Comparison of ENCODE assay signal across 19 cellular contexts in the genomic region with DNA sequence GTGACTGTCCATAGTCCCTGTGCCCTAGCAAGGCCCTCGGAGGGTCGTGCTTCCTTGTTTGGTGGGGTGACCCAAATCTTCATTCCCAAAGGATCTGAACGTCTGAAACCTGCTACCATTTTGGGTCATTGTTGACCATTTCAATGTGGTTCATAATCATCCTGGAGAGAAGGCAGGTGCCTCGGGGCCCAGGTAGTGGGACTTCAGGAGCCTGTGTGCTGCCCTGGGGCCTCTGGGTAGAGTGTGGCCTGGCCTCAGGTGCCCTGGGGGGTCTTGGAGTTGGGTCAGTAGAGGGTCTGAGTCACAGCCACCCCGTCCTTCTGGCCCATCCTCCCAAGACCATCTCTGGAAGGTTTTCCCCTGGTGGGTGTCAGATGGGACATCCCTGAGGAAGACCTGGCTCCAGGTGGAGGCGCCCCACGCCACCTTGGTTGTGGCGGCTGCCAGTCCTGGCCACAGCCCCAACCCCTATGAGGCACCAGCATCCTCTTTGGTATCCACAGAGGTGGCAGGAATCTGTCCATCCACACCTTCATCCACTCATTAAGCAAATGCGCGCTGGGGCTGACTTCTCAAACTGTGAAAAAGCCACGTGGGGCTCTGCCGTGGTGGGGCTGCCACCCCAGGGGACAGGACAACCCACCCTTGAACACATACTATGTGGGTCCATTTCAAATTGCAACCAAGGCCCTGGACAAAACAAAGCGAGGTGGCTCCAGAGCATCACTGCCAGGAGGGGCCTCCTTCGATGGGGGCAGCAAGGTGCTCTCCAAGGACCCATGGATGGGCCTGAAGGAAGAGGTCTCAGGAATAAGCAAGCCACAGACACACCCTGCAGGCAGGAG. TPM values are rescaled to one million over a fixed set of nuclear protein-coding genes. Genes with fewer than 3 reads are reported as not detected.
"Had no signal": no experiment of that assay in that cellular context is flagged by ENCODE, and none has a peak within 500 bp of the region (broad histone marks: within the 10 kb centered on the region; RNA-seq: fewer than 3 reads in every experiment).

No MANE protein-coding gene starts in this region.

- H3K4me1 ChIP-seq: colonic mucosa, gastrocnemius medialis had no signal

- H3K4me3 Mint-ChIP-seq: activated CD4-positive, alpha-beta T cell treated with anti-CD3 and anti-CD28 coated beads, Interleukin-2, amount 10 ng/mL, durations not matched to agents 24 days and 14 days; activated CD8-positive, alpha-beta T cell treated with anti-CD3 and anti-CD28 coated beads for 36 hours; brain; nephron; stimulated activated naive CD8-positive, alpha-beta T cell treated with anti-CD3 and anti-CD28 coated beads, Interleukin-15, Interleukin-2, amounts not matched to agents 100 ng/mL and 50 ng/mL, for 24 hours had no signal

- H3K27ac ChIP-seq: colonic mucosa, gastrocnemius medialis, heart left ventricle had no signal

- H3K36me3 ChIP-seq: colonic mucosa, gastrocnemius medialis, heart left ventricle had no signal

- H3K27ac Mint-ChIP-seq: activated CD4-positive, alpha-beta T cell treated with anti-CD3 and anti-CD28 coated beads, Interleukin-2, amount 10 ng/mL, durations not matched to agents 24 days and 14 days; activated CD8-positive, alpha-beta T cell treated with anti-CD3 and anti-CD28 coated beads for 36 hours; brain; nephron; progenitor cell of endocrine pancreas; stimulated activated naive CD8-positive, alpha-beta T cell treated with anti-CD3 and anti-CD28 coated beads, Interleukin-15, Interleukin-2, amounts not matched to agents 100 ng/mL and 50 ng/mL, for 24 hours had no signal

- DNase-seq: activated CD4-positive, alpha-beta T cell treated with anti-CD3 and anti-CD28 coated beads, Interleukin-2, amount 10 ng/mL, durations not matched to agents 24 days and 14 days; activated CD4-positive, CD25-positive, alpha-beta regulatory T cell; activated CD8-positive, alpha-beta T cell treated with anti-CD3 and anti-CD28 coated beads for 36 hours; activated gamma-delta T cell treated with Interleukin-2 at 50 U/mL for 16 hours; activated T-cell treated with anti-CD3 and anti-CD28 coated beads, Interleukin-2, amount 50 U/mL, for 48 hours; central memory CD4-positive, alpha-beta T cell; colonic mucosa; gastrocnemius medialis; kidney; occipital lobe; stimulated activated CD4-positive, alpha-beta T cell treated with anti-CD3 and anti-CD28 coated beads, Interleukin-2, amount 100 ng/mL, for 48 hours; SW 1271; T-helper 2 cell had no signal

- H3K4me1 Mint-ChIP-seq: activated CD4-positive, alpha-beta T cell treated with anti-CD3 and anti-CD28 coated beads, Interleukin-2, amount 10 ng/mL, durations not matched to agents 24 days and 14 days had no signal

- H3K36me3 Mint-ChIP-seq: brain had no signal

- ATAC-seq: activated CD8-positive, alpha-beta T cell treated with anti-CD3 and anti-CD28 coated beads for 36 hours; esophagus mucosa; gastrocnemius medialis; heart left ventricle had no signal

- H3K27me3 ChIP-seq: colonic mucosa, heart left ventricle had no signal

- H3K27me3 Mint-ChIP-seq: activated CD4-positive, alpha-beta T cell treated with anti-CD3 and anti-CD28 coated beads, Interleukin-2, amount 10 ng/mL, durations not matched to agents 24 days and 14 days had no signal

- H3K9me3 Mint-ChIP-seq: activated CD4-positive, alpha-beta T cell treated with anti-CD3 and anti-CD28 coated beads, Interleukin-2, amount 10 ng/mL, durations not matched to agents 24 days and 14 days; activated CD8-positive, alpha-beta T cell treated with anti-CD3 and anti-CD28 coated beads for 36 hours; nephron; stimulated activated naive CD8-positive, alpha-beta T cell treated with anti-CD3 and anti-CD28 coated beads, Interleukin-15, Interleukin-2, amounts not matched to agents 100 ng/mL and 50 ng/mL, for 24 hours had no signal

- H3K9me3 ChIP-seq: colonic mucosa, gastrocnemius medialis had no signal

- H3K4me3 ChIP-seq: colonic mucosa, gastrocnemius medialis, heart left ventricle had no signal

RNA-seq across cellular contexts. Expression of a gene that starts 41.6 kb away (rescaled TPM):
- total RNA-seq: activated CD4-positive, alpha-beta T cell treated with anti-CD3 and anti-CD28 coated beads, Interleukin-2, amount 10 ng/mL, durations not matched to agents 24 days and 14 days; activated CD8-positive, alpha-beta T cell treated with anti-CD3 and anti-CD28 coated beads for 36 hours; progenitor cell of endocrine pancreas had no signal
